ENCODE assay signal across 15 cellular contexts in the genomic region with DNA sequence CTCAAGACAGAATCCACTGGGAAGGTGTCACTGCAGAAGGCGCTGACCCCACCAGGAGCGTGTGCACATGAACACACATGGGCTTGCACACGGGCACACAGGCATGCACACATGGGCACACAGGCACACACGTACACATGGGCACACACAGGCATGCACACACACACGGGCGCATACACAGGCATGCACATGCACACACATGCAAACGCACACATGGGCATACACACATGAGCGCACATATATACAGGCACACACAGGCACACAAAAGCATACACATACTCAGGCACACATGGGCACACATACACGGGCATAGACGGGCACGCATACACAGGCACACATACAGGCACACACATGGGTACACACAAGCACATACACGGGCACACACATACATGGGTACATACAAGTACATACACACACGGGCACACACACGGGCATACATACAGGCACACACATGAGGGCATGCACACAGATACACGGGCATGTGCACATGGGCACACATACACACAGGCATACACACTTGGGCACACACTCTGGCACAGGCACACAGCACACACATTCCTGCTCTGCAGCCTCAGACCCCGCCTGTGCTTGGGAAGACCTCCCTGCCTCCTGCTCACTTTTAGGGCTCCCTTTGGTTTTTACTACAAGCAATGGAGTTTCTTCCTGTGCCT.
DNase-seq lines count a peak whose midpoint lies in the region; ATAC-seq, FAIRE-seq and TF ChIP-seq lines count a peak whose summit lies in the region.
"Had no signal": no experiment of that assay in that cellular context is flagged by ENCODE, and none has a peak within 500 bp of the region (broad histone marks: within the 10 kb centered on the region; RNA-seq: fewer than 3 reads in every experiment).

No MANE protein-coding gene starts in this region.

- no peak overlapping the region; a peak in 1 of 4 replicates for H3K9ac ChIP-seq in K562 (ENCODE audit: insufficient read depth in 1 of 2, low read depth in 2 of 2, low read length in 2 of 2)

- intact Hi-C loops in K562 (cut with micrococcal nuclease), result no loop called here
- intact Hi-C loops in CD14-positive monocyte (cut with micrococcal nuclease), result no loop called here

- no peaks in the 10 kb centered on the region for H3K27me3 Mint-ChIP-seq in CD4-positive, CD25-positive, alpha-beta regulatory T cell
- H3K27me3 Mint-ChIP-seq in nephron progenitor cell (ENCODE audit: low read depth, poor library complexity) (no peaks in the 10 kb centered on the region), CD14-positive monocyte (ENCODE audit: low read depth in 3 of 3) (peaks cover 0 to 2% (median 2%) of the 10 kb centered on the region in 3 donors)

- peak overlapping the region in 2 of 3 donors; percentile 14 to 39 for H3K27ac Mint-ChIP-seq in CD4-positive, CD25-positive, alpha-beta regulatory T cell
- H3K27ac Mint-ChIP-seq in nephron progenitor cell (peak overlapping the region; percentile 96), CD14-positive monocyte (peak overlapping the region in 2 of 7 donors; percentile 6 to 31)

- 96% methylated on average over 16 of the region's 16 CpGs for WGBS in K562 (ENCODE audit: insufficient coverage, low coverage, missing lambda C conversion rate)

- CTCF ChIA-PET in K562 (lab: Yijun Ruan, JAX; ENCODE audit: low intra/inter-chr PET ratio), result no interaction called here

- H3K4me3 ChIP-seq in CD4-positive, CD25-positive, alpha-beta regulatory T cell (ENCODE audit: low read depth, low read length), result no peak overlapping the region
- H3K4me3 ChIP-seq in GM12865 (ENCODE audit: low read depth, low read length), result no peak overlapping the region
- H3K4me3 ChIP-seq in K562, result no peak overlapping the region
- H3K4me3 ChIP-seq: adrenal gland had no signal

- peak overlapping the region in 1 of 4 donors; percentile 4 for H3K4me3 Mint-ChIP-seq in CD4-positive, CD25-positive, alpha-beta regulatory T cell
- H3K4me3 Mint-ChIP-seq in nephron progenitor cell (no peak overlapping the region), CD14-positive monocyte (no peak overlapping the region)

- in situ Hi-C loops in K562 (cut with MboI), result no loop called here

- H3K4me1 Mint-ChIP-seq in CD4-positive, CD25-positive, alpha-beta regulatory T cell, result peaks cover 5 to 49% (median 31%) of the 10 kb centered on the region in 4 donors
- H3K4me1 Mint-ChIP-seq in nephron progenitor cell, result peaks cover 4% of the 10 kb centered on the region
- peaks cover 11% of the 10 kb centered on the region for H3K4me1 Mint-ChIP-seq in CD14-positive monocyte

- POLR2A ChIA-PET in K562 (lab: Yijun Ruan, JAX), result interaction anchor here (0.7 to 1.9 kb wide), 5 partner anchors 9 to 16 kb away, joined by 3 to 14 read pairs (median 4); no protein-coding TSS in a partner anchor

- TF ChIP-seq EP300 in K562 (IDR thresholded peaks at IDR 0.05; ENCODE audit: low read length), result no peak

- peaks cover 73% of the 10 kb centered on the region for H3K79me2 ChIP-seq in K562 (ENCODE audit: control insufficient read depth, insufficient read depth, low read length)

- H3K9me3 Mint-ChIP-seq in CD4-positive, CD25-positive, alpha-beta regulatory T cell, result no peaks in the 10 kb centered on the region
- no peaks in the 10 kb centered on the region for H3K9me3 Mint-ChIP-seq in nephron progenitor cell
- H3K9me3 Mint-ChIP-seq in CD14-positive monocyte, result peaks cover 0 to 3% (median 0%) of the 10 kb centered on the region in 7 donors

- H3K9me3 ChIP-seq in CD4-positive, CD25-positive, alpha-beta regulatory T cell (ENCODE audit: control insufficient read depth in 2 of 2, low read length in 2 of 2), result no peaks in the 10 kb centered on the region
- no peaks in the 10 kb centered on the region for H3K9me3 ChIP-seq in K562 (replicated peaks; ENCODE audit: control insufficient read depth, insufficient read depth, low read depth, low read length)
- H3K9me3 ChIP-seq: adrenal gland had no signal

- no peak overlapping the region for H2AFZ ChIP-seq in K562 (ENCODE audit: low read depth, low read length)

- H4K20me1 ChIP-seq in K562 (replicated peaks; ENCODE audit: control insufficient read depth, insufficient read depth, low read length), result peaks cover 14% of the 10 kb centered on the region

- H3K4me2 ChIP-seq in K562 (ENCODE audit: insufficient read depth, low read length), result no peak overlapping the region

- H3K27ac ChIP-seq in CD4-positive, CD25-positive, alpha-beta regulatory T cell (ENCODE audit: insufficient read depth, low read length, poor library complexity, severe bottlenecking), result no peak overlapping the region
- H3K27ac ChIP-seq in K562 (ENCODE audit: extremely low read depth, low read depth, low read length), result no peak overlapping the region

- peaks cover 27% of the 10 kb centered on the region for H3K4me1 ChIP-seq in CD4-positive, CD25-positive, alpha-beta regulatory T cell (ENCODE audit: control insufficient read depth, insufficient read depth, low read length, poor library complexity, severe bottlenecking)
- peaks cover 0 to 33% of the 10 kb centered on the region in 2 experiments; a peak in 2 of 5 replicates for H3K4me1 ChIP-seq in K562 (replicated peaks in 1 of 2; ENCODE audit: control insufficient read depth in 2 of 2, insufficient read depth in 2 of 2, low read length in 2 of 2)

- H3K9me1 ChIP-seq in K562 (ENCODE audit: control insufficient read depth, insufficient read depth, low read length), result peaks cover 9% of the 10 kb centered on the region

- H3K36me3 ChIP-seq in CD4-positive, CD25-positive, alpha-beta regulatory T cell (ENCODE audit: control insufficient read depth, insufficient read depth, low read length), result peaks cover 34% of the 10 kb centered on the region
- peaks cover 68% of the 10 kb centered on the region; the same call in 2 of the 3 replicates for H3K36me3 ChIP-seq in K562 (ENCODE audit: control insufficient read depth, insufficient read depth, low read length)

- H3K27me3 ChIP-seq in CD4-positive, CD25-positive, alpha-beta regulatory T cell (ENCODE audit: control insufficient read depth, insufficient read depth, low read length), result no peaks in the 10 kb centered on the region
- no peaks in the 10 kb centered on the region for H3K27me3 ChIP-seq in K562 (ENCODE audit: control insufficient read depth in 2 of 2, insufficient read depth in 2 of 2, low read length in 2 of 2)
- H3K27me3 ChIP-seq: adrenal gland had no signal

- no TSS peak for BruUV-seq in K562 (replicated peaks; lab: Mats Ljungman, UMichigan)

- no peak for ATAC-seq in CD4-positive, CD25-positive, alpha-beta regulatory T cell (ENCODE audit: low read depth in 2 of 2)
- ATAC-seq in K562 (no peak), GM18498 (IDR thresholded peaks at IDR 0.05; ENCODE audit: unreplicated experiment) (no peak), HG03095 (IDR thresholded peaks at IDR 0.05; ENCODE audit: unreplicated experiment) (no peak)
- ATAC-seq: esophagus mucosa, left lobe of liver had no signal

- 0 out of 2 replicates have a peak, but pooled peaks have one; percentile 31 for TF ChIP-seq POLR2A in K562 (conservative IDR thresholded peaks at IDR 0.05)

- peaks cover 25% of the 10 kb centered on the region for H3K36me3 Mint-ChIP-seq in CD4-positive, CD25-positive, alpha-beta regulatory T cell
- H3K36me3 Mint-ChIP-seq in nephron progenitor cell (ENCODE audit: low read depth) (peaks cover 43% of the 10 kb centered on the region), CD14-positive monocyte (peaks cover 29 to 57% of the 10 kb centered on the region in 2 donors)

- DNase-seq in CD4-positive, CD25-positive, alpha-beta regulatory T cell, result no peak
- peak; percentile 18 for DNase-seq in GM12865 (ENCODE audit: low read depth)
- no peak for DNase-seq in K562 (ENCODE audit: extremely low read depth in 1 of 4, low spot score in 3 of 4)
- no peak for DNase-seq in nephron progenitor cell
- DNase-seq in CD14-positive monocyte (ENCODE audit: low spot score), result no peak
- DNase-seq: adrenal gland; NCI-H510A treated with DMSO at 0.1 percent for 48 hours; stimulated activated CD4-positive, alpha-beta T cell treated with anti-CD3 and anti-CD28 coated beads, Interleukin-15, amount 100 ng/mL, for 24 hours had no signal

- TF ChIP-seq CTCF in GM12865 (IDR thresholded peaks at IDR 0.05; ENCODE audit: insufficient read depth, low read depth, low read length, missing control alignments) (no peak), K562 (IDR thresholded peaks at IDR 0.05 in 2 of 3, conservative IDR thresholded peaks at IDR 0.05 in 1 of 3; ENCODE audit: insufficient read depth in 2 of 3, low read depth in 1 of 3, low read length in 3 of 3) (no peak), nephron progenitor cell (IDR thresholded peaks at IDR 0.05) (no peak), CD14-positive monocyte (IDR thresholded peaks at IDR 0.05) (no peak)

- no peak for TF ChIP-seq RAD21 in K562 (CRISPR knock-in tag; conservative IDR thresholded peaks at IDR 0.05 in 1 of 2, IDR thresholded peaks at IDR 0.05 in 1 of 2)

- FAIRE-seq in K562 (lab: Jason Lieb, UNC), result no peak
- FAIRE-seq: colon, G401.6, GM19239 had no signal

TF ChIP-seq in K562, 482 proteins besides CTCF, POLR2A, EP300 and RAD21:
- TF ChIP-seq KDM1A (IDR thresholded peaks at IDR 0.05) (peak in 1 of 2 experiments; percentile 74; a peak in 2 of 4 replicates), RBM22 (IDR thresholded peaks at IDR 0.05; ENCODE audit: low read depth, low read length, poor library complexity, severe bottlenecking) (peak; percentile 91), SUPT5H (IDR thresholded peaks at IDR 0.05) (peak; percentile 39), NFIC (IDR thresholded peaks at IDR 0.05) (no peak), TARDBP (IDR thresholded peaks at IDR 0.05) (peak; percentile 89; the same call in 1 of the 2 replicates), STAT5A (IDR thresholded peaks at IDR 0.05; ENCODE audit: borderline replicate concordance, low read length) (peak; percentile 53; the same call in 1 of the 2 replicates), POLR2B (IDR thresholded peaks at IDR 0.05; ENCODE audit: low read depth, partially characterized antibody) (peak; percentile 24), BMI1 (IDR thresholded peaks at IDR 0.05; ENCODE audit: low read length) (no peak), CBFB (CRISPR knock-in tag; IDR thresholded peaks at IDR 0.05) (no peak)
- TF ChIP-seq, protein P1, sequence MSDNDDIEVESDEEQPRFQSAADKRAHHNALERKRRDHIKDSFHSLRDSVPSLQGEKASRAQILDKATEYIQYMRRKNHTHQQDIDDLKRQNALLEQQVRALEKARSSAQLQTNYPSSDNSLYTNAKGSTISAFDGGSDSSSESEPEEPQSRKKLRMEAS (CRISPR knock-in tag; IDR thresholded peaks at IDR 0.05), result 0 out of 2 replicates have a peak, but pooled peaks have one; percentile 18
